Comparison of ENCODE assay signal across 1 cellular context in genomic region chr16:11101283-11101682, GRCh38.
TF ChIP-seq lines count a peak whose summit lies in the region.

No MANE protein-coding gene starts in this region.

TF ChIP-seq in IMR-90, 13 proteins besides CTCF, POLR2A, EP300 and RAD21:
- TF ChIP-seq USF2 (IDR thresholded peaks at IDR 0.05; ENCODE audit: low read depth, low read length) (no peak), RCOR1 (IDR thresholded peaks at IDR 0.05; ENCODE audit: insufficient replicate concordance, low read length) (no peak), MXI1 (IDR thresholded peaks at IDR 0.05; ENCODE audit: borderline replicate concordance, low read depth, low read length) (no peak), BHLHE40 (IDR thresholded peaks at IDR 0.05; ENCODE audit: low read depth, low read length) (no peak), MAFK (IDR thresholded peaks at IDR 0.05; ENCODE audit: low read depth, low read length) (no peak), CEBPB (IDR thresholded peaks at IDR 0.05; ENCODE audit: low read depth, low read length) (no peak)
